In genomic region chr2:105882920-105883319, GRCh38 we compare ENCODE assay signal across 18 cellular contexts.
DNase-seq lines count a peak whose midpoint lies in the region; ATAC-seq and TF ChIP-seq lines count a peak whose summit lies in the region.
"Had no signal": no experiment of that assay in that cellular context is flagged by ENCODE, and none has a peak within 500 bp of the region (broad histone marks: within the 10 kb centered on the region; RNA-seq: fewer than 3 reads in every experiment).

No MANE protein-coding gene starts in this region.

- TF ChIP-seq CTCF in GM13977 (IDR thresholded peaks at IDR 0.05; ENCODE audit: extremely low read depth, insufficient read depth, missing control alignments), result no peak

- H3K4me1 ChIP-seq in effector memory CD4-positive, alpha-beta T cell (ENCODE audit: control insufficient read depth, insufficient read depth, low read length, poor library complexity, severe bottlenecking), result peaks cover 16% of the 10 kb centered on the region

- H3K36me3 ChIP-seq in effector memory CD4-positive, alpha-beta T cell (ENCODE audit: control insufficient read depth, insufficient read depth, low read length), result peaks cover 32% of the 10 kb centered on the region

- no peaks in the 10 kb centered on the region for H3K27me3 Mint-ChIP-seq in T-helper 17 cell
- H3K27me3 Mint-ChIP-seq in naive B cell, result no peaks in the 10 kb centered on the region

- H3K36me3 Mint-ChIP-seq in T-helper 17 cell (ENCODE audit: low read depth) (peaks cover 10% of the 10 kb centered on the region), naive B cell (peaks cover 41 to 44% of the 10 kb centered on the region in 2 donors)
- peaks cover 95% of the 10 kb centered on the region for H3K36me3 Mint-ChIP-seq in stimulated activated effector memory CD8-positive, alpha-beta T cell treated with anti-CD3 and anti-CD28 coated beads, Interleukin-12 subunit alpha, Interleukin-12 subunit beta, amount 100 ng/mL, for 72 hours

- ATAC-seq in T-helper 17 cell, result no peak
- no peak for ATAC-seq in naive B cell (ENCODE audit: low read depth in 2 of 2)
- ATAC-seq in stimulated activated effector memory CD8-positive, alpha-beta T cell treated with anti-CD3 and anti-CD28 coated beads, Interleukin-12 subunit alpha, Interleukin-12 subunit beta, amount 100 ng/mL, for 72 hours, result no peak
- no peak for ATAC-seq in HG03354 (IDR thresholded peaks at IDR 0.05; ENCODE audit: poor library complexity, severe bottlenecking, unreplicated experiment)
- ATAC-seq: K562 had no signal

- no peaks in the 10 kb centered on the region for H3K9me3 ChIP-seq in T-helper 17 cell (ENCODE audit: control insufficient read depth, low read length, poor library complexity, severe bottlenecking)
- no peaks in the 10 kb centered on the region for H3K9me3 ChIP-seq in effector memory CD4-positive, alpha-beta T cell (ENCODE audit: control insufficient read depth, low read length)

- no peaks in the 10 kb centered on the region for H3K27me3 ChIP-seq in effector memory CD4-positive, alpha-beta T cell (replicated peaks; ENCODE audit: control insufficient read depth, insufficient read depth, low read length, poor library complexity, severe bottlenecking)

- peaks cover 0 to 7% (median 4%) of the 10 kb centered on the region in 7 donors for H3K9me3 Mint-ChIP-seq in naive B cell
- no peaks in the 10 kb centered on the region for H3K9me3 Mint-ChIP-seq in stimulated activated effector memory CD8-positive, alpha-beta T cell treated with anti-CD3 and anti-CD28 coated beads, Interleukin-12 subunit alpha, Interleukin-12 subunit beta, amount 100 ng/mL, for 72 hours

- peak overlapping the region; percentile 96 for H3K27ac Mint-ChIP-seq in T-helper 17 cell
- peak overlapping the region in 4 of 6 donors; percentile 30 to 85 (median 76) for H3K27ac Mint-ChIP-seq in naive B cell
- peak overlapping the region; percentile 13 for H3K27ac Mint-ChIP-seq in stimulated activated effector memory CD8-positive, alpha-beta T cell treated with anti-CD3 and anti-CD28 coated beads, Interleukin-12 subunit alpha, Interleukin-12 subunit beta, amount 100 ng/mL, for 72 hours

- no peak overlapping the region for H3K27ac ChIP-seq in effector memory CD4-positive, alpha-beta T cell (ENCODE audit: insufficient read depth, low read length, poor library complexity, severe bottlenecking)
- H3K27ac ChIP-seq: 22Rv1, PC-9, RWPE1 had no signal

- in situ Hi-C loops in GM13977 (cut with MboI; ENCODE audit: low pct_unique_long_range_greater_than_20kb, low sequenced_read_pairs, unreplicated experiment), result no loop called here

- H3K4me1 Mint-ChIP-seq in T-helper 17 cell (peaks cover 63% of the 10 kb centered on the region), naive B cell (peaks cover 52 to 72% (median 67%) of the 10 kb centered on the region in 3 donors)
- peaks cover 78% of the 10 kb centered on the region for H3K4me1 Mint-ChIP-seq in stimulated activated effector memory CD8-positive, alpha-beta T cell treated with anti-CD3 and anti-CD28 coated beads, Interleukin-12 subunit alpha, Interleukin-12 subunit beta, amount 100 ng/mL, for 72 hours
- H3K4me1 Mint-ChIP-seq: CD14-positive monocyte had no signal

- H3K4me3 ChIP-seq in effector memory CD4-positive, alpha-beta T cell (ENCODE audit: insufficient read depth, low read depth, low read length, poor library complexity, severe bottlenecking), result no peak overlapping the region
- H3K4me3 ChIP-seq: K562, PC-9 had no signal

- DNase-seq in NCI-H2227 treated with DMSO at 0.1 percent for 48 hours (lab: John Stamatoyannopoulos, UW) (peak; percentile 41), NCI-H2227 (lab: John Stamatoyannopoulos, UW; ENCODE audit: unreplicated experiment) (no peak), T-helper 17 cell (no peak), naive B cell (no peak), GM13977 (ENCODE audit: low spot score) (no peak)
- DNase-seq in stimulated activated effector memory CD8-positive, alpha-beta T cell treated with anti-CD3 and anti-CD28 coated beads, Interleukin-12 subunit alpha, Interleukin-12 subunit beta, amount 100 ng/mL, for 72 hours (ENCODE audit: low spot score in 2 of 2), result no peak
- DNase-seq in effector memory CD4-positive, alpha-beta T cell, result no peak
- DNase-seq: NCI-H1092 treated with DMSO at 0.1 percent for 48 hours, NCI-H146, NCI-H2081 treated with DMSO at 0.1 percent for 48 hours, NCI-H526, PC-9, SIG-M5 had no signal

- no peak overlapping the region for H3K4me3 Mint-ChIP-seq in T-helper 17 cell
- no peak overlapping the region for H3K4me3 Mint-ChIP-seq in naive B cell
- no peak overlapping the region for H3K4me3 Mint-ChIP-seq in stimulated activated effector memory CD8-positive, alpha-beta T cell treated with anti-CD3 and anti-CD28 coated beads, Interleukin-12 subunit alpha, Interleukin-12 subunit beta, amount 100 ng/mL, for 72 hours
- H3K4me3 Mint-ChIP-seq: CD14-positive monocyte had no signal

Comparison
In these comparisons a context has a peak if more than half of its experiments do, and no peak if none do; other contexts are left out.
1. H3K27ac Mint-ChIP-seq: peak in every context shown above with its lines; median percentile 96 in T-helper 17 cell; 76 in naive B cell; 13 in stimulated activated effector memory CD8-positive, alpha-beta T cell treated with anti-CD3 and anti-CD28 coated beads, Interleukin-12 subunit alpha, Interleukin-12 subunit beta, amount 100 ng/mL, for 72 hours.